ENCODE assay signal across 12 cellular contexts in the genomic region with DNA sequence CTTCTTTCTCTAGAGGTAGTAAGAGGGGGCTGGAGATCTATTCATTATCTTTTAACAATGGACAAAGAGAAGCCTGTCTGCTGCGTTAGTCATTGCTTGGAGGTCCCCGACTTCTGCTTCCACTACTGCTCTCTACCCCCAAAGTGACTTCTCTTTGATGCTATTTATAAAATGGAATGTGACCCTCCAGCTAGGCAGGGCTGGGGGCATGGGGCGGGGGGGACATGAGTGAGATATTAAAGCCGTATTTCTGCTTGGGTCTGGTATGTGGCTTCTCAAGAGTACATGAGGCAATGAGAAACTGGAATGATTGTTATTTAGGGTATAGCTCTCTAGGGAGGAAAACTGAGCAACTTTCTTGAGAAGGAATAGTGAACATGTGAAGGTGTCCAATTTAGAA. TPM values are rescaled to one million over a fixed set of nuclear protein-coding genes. Genes with fewer than 3 reads are reported as not detected.
DNase-seq lines count a peak whose midpoint lies in the region; ATAC-seq and TF ChIP-seq lines count a peak whose summit lies in the region.
"Had no signal": no experiment of that assay in that cellular context is flagged by ENCODE, and none has a peak within 500 bp of the region (broad histone marks: within the 10 kb centered on the region; RNA-seq: fewer than 3 reads in every experiment).

No MANE protein-coding gene starts in this region.

- ATAC-seq in T-cell (replicated peaks in 1 of 4), result no peak
- ATAC-seq in HG02840 (IDR thresholded peaks at IDR 0.05; ENCODE audit: low FRiP score, unreplicated experiment), result no peak

- H3K4me1 Mint-ChIP-seq in neural crest cell, result peaks cover 44% of the 10 kb centered on the region
- H3K4me1 Mint-ChIP-seq in T-cell, result no peaks in the 10 kb centered on the region

- H3K36me3 Mint-ChIP-seq in neural crest cell (ENCODE audit: low read depth) (no peaks in the 10 kb centered on the region), T-cell (no peaks in the 10 kb centered on the region)

- DNase-seq in ELR (ENCODE audit: low read depth), result peak; percentile 43
- DNase-seq in SK-MEL-5 (ENCODE audit: low read depth, low spot score), result peak; percentile 92
- peak; percentile 49 for DNase-seq in fibroblast of pulmonary artery (ENCODE audit: low read depth)
- DNase-seq in neural crest cell (ENCODE audit: low read depth, low spot score), result peak; percentile 10
- DNase-seq in COLO668 (lab: John Stamatoyannopoulos, UW; ENCODE audit: unreplicated experiment), result no peak
- no peak for DNase-seq in T-cell
- no peak for DNase-seq in DMS79 treated with DMSO at 0.1 percent for 48 hours (lab: John Stamatoyannopoulos, UW)
- DNase-seq: caudate nucleus, GDM1, NCI-H2081 treated with DMSO at 0.1 percent for 48 hours had no signal

- peak overlapping the region; percentile 64 for H3K4me3 Mint-ChIP-seq in neural crest cell
- H3K4me3 Mint-ChIP-seq in T-cell, result no peak overlapping the region

- POLR2A ChIA-PET in T-cell (lab: Charles Lee), result interaction anchor here in 1 of 2 donors (0.6 kb wide), 1 partner anchor 74 kb away, joined by 8 read pairs; no protein-coding TSS in a partner anchor

- no peak for TF ChIP-seq CTCF in fibroblast of pulmonary artery (IDR thresholded peaks at IDR 0.05; ENCODE audit: low read length, missing control alignments)
- TF ChIP-seq CTCF in neural crest cell (conservative IDR thresholded peaks at IDR 0.05), result no peak

- H3K27me3 Mint-ChIP-seq in neural crest cell (ENCODE audit: low read depth) (no peaks in the 10 kb centered on the region), T-cell (peaks cover 0 to 2% of the 10 kb centered on the region in 2 donors)

- peak overlapping the region; percentile 75 for H3K27ac Mint-ChIP-seq in neural crest cell (ENCODE audit: unreplicated experiment)
- no peak overlapping the region for H3K27ac Mint-ChIP-seq in T-cell

- in situ Hi-C loops in SK-MEL-5 (cut with HindIII; ENCODE audit: low pct_unique_long_range_greater_than_20kb, low sequenced_read_pairs), result no loop called here

- peaks cover 3% of the 10 kb centered on the region for H3K9me3 Mint-ChIP-seq in neural crest cell
- H3K9me3 Mint-ChIP-seq in T-cell, result no peaks in the 10 kb centered on the region

- CTCF ChIA-PET in T-cell (lab: Charles Lee), result no interaction called here

- H3K4me3 ChIP-seq in fibroblast of pulmonary artery (replicated peaks; ENCODE audit: low read depth, low read length), result no peak overlapping the region
- H3K4me3 ChIP-seq: BLaER1 treated with 17β-estradiol and CSF1 and Interleukin-3, amounts not matched to agents 10 nM and 100 nM had no signal

RNA-seq across cellular contexts. Expression of a gene that starts 41.4 kb away (rescaled TPM):
- total RNA-seq in SK-MEL-5 (2014; rRNA removed; shearing (Covaris generic)), result 86.0 and 86.2 TPM in 2 replicates
- polyA plus RNA-seq in SK-MEL-5 (2015; cell fraction: cytosol; rRNA removed), result 93.3 and 119 TPM in 2 replicates
- 32.3 and 33.2 TPM in 2 replicates for polyA plus RNA-seq in SK-MEL-5 (2015; cell fraction: nucleus; rRNA removed)
- total RNA-seq in neural crest cell (59.1 and 59.2 TPM in 2 replicates), T-cell (10 to 100 TPM; 40.7 to 85.2 (median 46.0) TPM)

Comparison
In these comparisons a context has a peak if more than half of its experiments do, and no peak if none do; other contexts are left out.
1. DNase-seq: peak in ELR (single experiment), SK-MEL-5 (single experiment), fibroblast of pulmonary artery (single experiment) and neural crest cell (single experiment); none in COLO668 (single experiment), T-cell (0 of 34) and DMS79 treated with DMSO at 0.1 percent for 48 hours (single experiment).